19 cellular contexts compared by ENCODE assay signal in the genomic region with DNA sequence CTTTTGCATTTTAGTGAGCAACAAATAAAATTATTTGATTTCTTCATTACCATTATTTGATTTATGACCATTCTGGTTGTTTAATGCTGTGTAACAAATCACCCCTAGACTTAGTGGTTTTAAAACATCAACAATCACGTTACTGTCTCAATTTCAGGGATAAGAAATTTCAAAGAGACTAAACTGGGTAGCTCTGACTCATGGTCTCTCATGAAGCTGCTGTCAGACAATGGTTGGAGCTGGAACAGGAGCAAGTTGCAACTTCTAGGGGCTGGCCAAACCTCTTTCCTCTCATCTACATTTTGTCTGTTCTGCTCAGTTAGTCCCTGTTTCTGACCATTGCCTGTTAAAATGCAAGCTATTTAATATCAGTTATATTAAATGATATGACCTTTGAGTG.
DNase-seq lines count a peak whose midpoint lies in the region; ATAC-seq, FAIRE-seq and TF ChIP-seq lines count a peak whose summit lies in the region.
"Had no signal": no experiment of that assay in that cellular context is flagged by ENCODE, and none has a peak within 500 bp of the region (broad histone marks: within the 10 kb centered on the region; RNA-seq: fewer than 3 reads in every experiment).

No MANE protein-coding gene starts in this region.

- no peaks in the 10 kb centered on the region for H3K79me2 ChIP-seq in mammary epithelial cell (ENCODE audit: insufficient read depth, low read length)

- BruUV-seq in mammary epithelial cell (replicated peaks; lab: Mats Ljungman, UMichigan): no TSS peak

- in situ Hi-C loops in mammary epithelial cell (cut with MboI; ENCODE audit: low sequenced_read_pairs in 2 of 2): no loop called here

- no peak overlapping the region for H2AFZ ChIP-seq in mammary epithelial cell (ENCODE audit: low read depth, low read length)

- no peak overlapping the region for H3K4me3 ChIP-seq in mammary epithelial cell (replicated peaks in 1 of 3; ENCODE audit: insufficient read depth in 1 of 3, low read depth in 2 of 3, low read length in 3 of 3)
- no peak overlapping the region for H3K4me3 ChIP-seq in breast epithelium
- H3K4me3 ChIP-seq in bronchial epithelial cell (ENCODE audit: low read depth, low read length): no peak overlapping the region
- H3K4me3 ChIP-seq: A549 had no signal

- H3K4me2 ChIP-seq in mammary epithelial cell (ENCODE audit: insufficient read depth, low read depth, low read length): no peak overlapping the region
- H3K4me2 ChIP-seq: A549 had no signal

- H3K36me3 ChIP-seq in mammary epithelial cell (ENCODE audit: insufficient read depth, low read length) (no peaks in the 10 kb centered on the region), breast epithelium (no peaks in the 10 kb centered on the region), bronchial epithelial cell (ENCODE audit: control insufficient read depth, insufficient read depth, low read length) (no peaks in the 10 kb centered on the region)

- CTCF ChIA-PET in mammary epithelial cell (lab: Charles Lee; ENCODE audit: low non-redundant PET): no interaction called here

- dilution Hi-C loops in mammary epithelial cell (cut with HindIII; ENCODE audit: low sequenced_read_pairs): no loop called here

- H3K4me1 ChIP-seq in mammary epithelial cell (ENCODE audit: insufficient read depth, low read length) (no peaks in the 10 kb centered on the region), breast epithelium (no peaks in the 10 kb centered on the region), foreskin keratinocyte (peaks cover 6% of the 10 kb centered on the region)
- H3K4me1 ChIP-seq: A549 had no signal

- peak; percentile 11 for ATAC-seq in foreskin keratinocyte
- ATAC-seq: A549 had no signal

- H3K9ac ChIP-seq in mammary epithelial cell (ENCODE audit: insufficient read depth, low read length): no peak overlapping the region

- DNase-seq in mammary epithelial cell (peak; percentile 12), breast epithelium (ENCODE audit: low spot score in 2 of 2) (no peak), bronchial epithelial cell (ENCODE audit: low read depth) (peak; percentile 17), foreskin keratinocyte (peak in 1 of 2 donors; percentile 26), DMS79 treated with DMSO at 0.1 percent for 48 hours (lab: John Stamatoyannopoulos, UW) (no peak), activated gamma-delta T cell treated with Interleukin-2 at 50 U/mL for 16 hours (no peak), NK-92 (lab: John Stamatoyannopoulos, UW; ENCODE audit: unreplicated experiment) (no peak)
- DNase-seq: AML-193; CD4-positive, alpha-beta T cell; DND-41; EL; H9 had no signal

- WGBS in mammary epithelial cell (ENCODE audit: low coverage, missing lambda C conversion rate): 17% methylated on average over 1 of the region's 1 CpG

- FAIRE-seq in bronchial epithelial cell (lab: Jason Lieb, UNC): no peak
- FAIRE-seq: A549, G401.6, GM12891, GM19239, H1 had no signal

- H3K9me3 ChIP-seq in mammary epithelial cell (replicated peaks; ENCODE audit: insufficient read depth, low read length) (no peaks in the 10 kb centered on the region), breast epithelium (no peaks in the 10 kb centered on the region)
- H3K9me3 ChIP-seq: A549 had no signal

- H4K20me1 ChIP-seq in mammary epithelial cell (ENCODE audit: insufficient read depth, low read length): no peaks in the 10 kb centered on the region

- H3K27ac ChIP-seq in mammary epithelial cell (ENCODE audit: insufficient read depth, low read depth, low read length): no peak overlapping the region
- H3K27ac ChIP-seq in breast epithelium: no peak overlapping the region
- no peak overlapping the region for H3K27ac ChIP-seq in foreskin keratinocyte
- H3K27ac ChIP-seq: 22Rv1, A549, C4-2B had no signal

- H3K27me3 ChIP-seq in mammary epithelial cell (ENCODE audit: insufficient read depth, low read length): no peaks in the 10 kb centered on the region
- no peaks in the 10 kb centered on the region for H3K27me3 ChIP-seq in breast epithelium
- no peaks in the 10 kb centered on the region for H3K27me3 ChIP-seq in bronchial epithelial cell (ENCODE audit: control insufficient read depth, insufficient read depth, low read length)
- no peaks in the 10 kb centered on the region for H3K27me3 ChIP-seq in foreskin keratinocyte

- TF ChIP-seq CTCF in mammary epithelial cell (conservative IDR thresholded peaks at IDR 0.05 in 1 of 2, IDR thresholded peaks at IDR 0.05 in 1 of 2; ENCODE audit: extremely low read depth in 1 of 2, insufficient read depth in 1 of 2, low read depth in 1 of 2, low read length in 2 of 2) (no peak), breast epithelium (IDR thresholded peaks at IDR 0.05) (no peak), bronchial epithelial cell (IDR thresholded peaks at IDR 0.05; ENCODE audit: insufficient read depth, low read length, severe bottlenecking) (no peak), foreskin keratinocyte (conservative IDR thresholded peaks at IDR 0.05) (no peak)

- no peak for TF ChIP-seq POLR2A in breast epithelium (IDR thresholded peaks at IDR 0.05)

- intact Hi-C loops in mammary epithelial cell (cut with micrococcal nuclease): no loop called here
- intact Hi-C loops in breast epithelium (cut with DNase I; ENCODE audit: low total_unique reads): no loop called here

Comparison
In these comparisons a context has a peak if more than half of its experiments do, and no peak if none do; other contexts are left out.
1. DNase-seq: peak in mammary epithelial cell (single experiment) and bronchial epithelial cell (single experiment); none in breast epithelium (0 of 2), DMS79 treated with DMSO at 0.1 percent for 48 hours (single experiment), activated gamma-delta T cell treated with Interleukin-2 at 50 U/mL for 16 hours (single experiment) and NK-92 (single experiment).